ENCODE assay signal across 27 cellular contexts in genomic region chr9:87427851-87428506, GRCh38.
"Had no signal": no experiment of that assay in that cellular context is flagged by ENCODE, and none has a peak within 500 bp of the region (broad histone marks: within the 10 kb centered on the region; RNA-seq: fewer than 3 reads in every experiment).

No MANE protein-coding gene starts in this region.

- H3K4me3 ChIP-seq: ascending aorta, hepatocyte, stomach, transverse colon had no signal

- H3K9me3 Mint-ChIP-seq: stimulated activated effector memory CD8-positive, alpha-beta T cell treated with anti-CD3 and anti-CD28 coated beads, Interleukin-12 subunit alpha, Interleukin-12 subunit beta, amount 100 ng/mL, for 72 hours had no signal

- H3K27ac Mint-ChIP-seq: activated CD4-positive, alpha-beta T cell treated with anti-CD3 and anti-CD28 coated beads, Interleukin-2, amount 10 ng/mL, durations not matched to agents 7 days and 5 days; activated CD8-positive, alpha-beta memory T cell treated with anti-CD3 and anti-CD28 coated beads, Interleukin-2, amount 10 ng/mL, durations not matched to agents 7 days and 5 days; activated CD8-positive, alpha-beta T cell treated with anti-CD3 and anti-CD28 coated beads for 36 hours; activated naive CD4-positive, alpha-beta T cell treated with anti-CD3 and anti-CD28 coated beads, Interleukin-2, amount 50 U/mL, for 72 hours; activated T-helper 1 cell treated with anti-CD3 and anti-CD28 coated beads, Interleukin-12 subunit alpha, Interleukin-12 subunit beta, Interleukin-2, Interleukin-4 antibody, amounts not matched to agents 30 ng/mL and 10 ng/mL and 1 ng/mL, durations not matched to agents 14 hours and 24 hours and 36 hours; dendritic cell treated with granulocyte-macrophage colony-stimulating factor and Interleukin-4, amounts not matched to agents 40 ng/mL and 50 ng/mL, for 4 days; stimulated activated effector memory CD8-positive, alpha-beta T cell treated with anti-CD3 and anti-CD28 coated beads, Interleukin-12 subunit alpha, Interleukin-12 subunit beta, amount 100 ng/mL, for 72 hours; T-helper 17 cell had no signal

- H3K4me2 ChIP-seq: hepatocyte had no signal

- H3K36me3 Mint-ChIP-seq: activated CD8-positive, alpha-beta memory T cell treated with anti-CD3 and anti-CD28 coated beads, Interleukin-2, amount 10 ng/mL, durations not matched to agents 7 days and 5 days; stimulated activated effector memory CD8-positive, alpha-beta T cell treated with anti-CD3 and anti-CD28 coated beads, Interleukin-12 subunit alpha, Interleukin-12 subunit beta, amount 100 ng/mL, for 72 hours had no signal

- H3K79me2 ChIP-seq: hepatocyte had no signal

- H3K36me3 ChIP-seq: ascending aorta, brain microvascular endothelial cell, stomach, transverse colon had no signal

- H2AFZ ChIP-seq: hepatocyte had no signal

- H3K27me3 Mint-ChIP-seq: activated CD4-positive, alpha-beta T cell treated with anti-CD3 and anti-CD28 coated beads, Interleukin-2, amount 10 ng/mL, durations not matched to agents 7 days and 5 days; activated CD8-positive, alpha-beta memory T cell treated with anti-CD3 and anti-CD28 coated beads, Interleukin-2, amount 10 ng/mL, durations not matched to agents 7 days and 5 days; dendritic cell treated with granulocyte-macrophage colony-stimulating factor and Interleukin-4, amounts not matched to agents 40 ng/mL and 50 ng/mL, for 4 days had no signal

- H3K4me3 Mint-ChIP-seq: activated CD4-positive, alpha-beta T cell treated with anti-CD3 and anti-CD28 coated beads, Interleukin-2, amount 10 ng/mL, durations not matched to agents 7 days and 5 days; activated CD8-positive, alpha-beta memory T cell treated with anti-CD3 and anti-CD28 coated beads, Interleukin-2, amount 10 ng/mL, durations not matched to agents 7 days and 5 days; activated CD8-positive, alpha-beta T cell treated with anti-CD3 and anti-CD28 coated beads for 36 hours; activated T-helper 1 cell treated with anti-CD3 and anti-CD28 coated beads, Interleukin-12 subunit alpha, Interleukin-12 subunit beta, Interleukin-2, Interleukin-4 antibody, amounts not matched to agents 30 ng/mL and 10 ng/mL and 1 ng/mL, durations not matched to agents 14 hours and 24 hours and 36 hours; dendritic cell treated with granulocyte-macrophage colony-stimulating factor and Interleukin-4, amounts not matched to agents 40 ng/mL and 50 ng/mL, for 4 days; neural crest cell; stimulated activated effector memory CD8-positive, alpha-beta T cell treated with anti-CD3 and anti-CD28 coated beads, Interleukin-12 subunit alpha, Interleukin-12 subunit beta, amount 100 ng/mL, for 72 hours; T-helper 17 cell had no signal

- H3K4me1 ChIP-seq: ascending aorta, foreskin keratinocyte, transverse colon had no signal

- ATAC-seq: activated CD8-positive, alpha-beta memory T cell treated with anti-CD3 and anti-CD28 coated beads, Interleukin-2, amount 10 ng/mL, durations not matched to agents 7 days and 5 days; activated CD8-positive, alpha-beta T cell treated with anti-CD3 and anti-CD28 coated beads for 36 hours; activated naive CD4-positive, alpha-beta T cell treated with anti-CD3 and anti-CD28 coated beads, Interleukin-2, amount 50 U/mL, for 72 hours; foreskin keratinocyte; sciatic nerve; stimulated activated effector memory CD8-positive, alpha-beta T cell treated with anti-CD3 and anti-CD28 coated beads, Interleukin-12 subunit alpha, Interleukin-12 subunit beta, amount 100 ng/mL, for 72 hours; T-helper 17 cell had no signal

- H3K4me1 Mint-ChIP-seq: activated CD8-positive, alpha-beta memory T cell treated with anti-CD3 and anti-CD28 coated beads, Interleukin-2, amount 10 ng/mL, durations not matched to agents 7 days and 5 days; stimulated activated effector memory CD8-positive, alpha-beta T cell treated with anti-CD3 and anti-CD28 coated beads, Interleukin-12 subunit alpha, Interleukin-12 subunit beta, amount 100 ng/mL, for 72 hours; T-helper 17 cell had no signal

- H3K27ac ChIP-seq: ascending aorta, brain microvascular endothelial cell, foreskin keratinocyte, hepatocyte, stomach, transverse colon had no signal

- DNase-seq: activated CD4-positive, alpha-beta T cell treated with anti-CD3 and anti-CD28 coated beads, Interleukin-2, amount 10 ng/mL, durations not matched to agents 7 days and 5 days; activated CD4-positive, CD25-positive, alpha-beta regulatory T cell treated with anti-CD3 and anti-CD28 coated beads, Interleukin-2, amount 50 U/mL, for 72 hours; activated CD8-positive, alpha-beta memory T cell treated with anti-CD3 and anti-CD28 coated beads, Interleukin-2, amount 10 ng/mL, durations not matched to agents 7 days and 5 days; activated CD8-positive, alpha-beta T cell treated with anti-CD3 and anti-CD28 coated beads for 36 hours; activated gamma-delta T cell treated with Interleukin-2 at 50 U/mL for 16 hours; activated T-cell treated with anti-CD3 and anti-CD28 coated beads for 4 hours; brain microvascular endothelial cell; caudate nucleus; effector CD4-positive, alpha-beta T cell; mesenchymal stem cell; occipital lobe; posterior cingulate gyrus; small intestine; stimulated activated CD4-positive, alpha-beta T cell treated with anti-CD3 and anti-CD28 coated beads, Interleukin-2, amount 100 ng/mL, for 24 hours; SW 1271; T-helper 17 cell; transverse colon had no signal

- H3K27me3 ChIP-seq: ascending aorta, brain microvascular endothelial cell, foreskin keratinocyte, hepatocyte, stomach, transverse colon had no signal

- H3K9me3 ChIP-seq: transverse colon had no signal
